In the genomic region with DNA sequence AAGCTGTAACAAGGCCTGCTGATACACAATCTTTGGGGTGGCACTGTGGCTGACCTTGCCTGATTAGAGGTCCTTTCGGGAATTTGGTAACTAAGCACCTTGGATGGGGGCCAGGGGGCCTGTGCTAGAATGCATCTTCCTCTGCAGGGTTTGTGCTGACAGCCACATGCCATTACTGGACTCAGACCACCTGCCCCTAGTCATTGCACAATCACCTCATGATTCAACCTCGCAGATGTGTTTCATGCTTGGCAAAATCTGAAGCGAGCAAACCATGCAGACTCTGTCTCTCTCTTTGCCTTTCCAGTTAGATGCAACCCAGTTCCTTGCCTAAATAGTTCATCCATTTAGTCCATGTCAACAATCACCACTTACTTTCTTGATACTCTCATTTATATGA, we compare ENCODE assay signal across 13 cellular contexts.
A peak's percentile ranks its signal among the peaks of the same experiment; 100 is the strongest.
DNase-seq lines count a peak whose midpoint lies in the region; ATAC-seq and TF ChIP-seq lines count a peak whose summit lies in the region.
"Had no signal": no experiment of that assay in that cellular context is flagged by ENCODE, and none has a peak within 500 bp of the region (broad histone marks: within the 10 kb centered on the region; RNA-seq: fewer than 3 reads in every experiment).

No MANE protein-coding gene starts in this region.

- H3K36me3 ChIP-seq in kidney epithelial cell (ENCODE audit: control insufficient read depth, insufficient read depth, low read length), result no peaks in the 10 kb centered on the region
- H3K36me3 ChIP-seq: right lobe of liver had no signal

- no peak for ATAC-seq in HG02981 (IDR thresholded peaks at IDR 0.05; ENCODE audit: unreplicated experiment)
- no peak for ATAC-seq in HG03039 (IDR thresholded peaks at IDR 0.05; ENCODE audit: unreplicated experiment)
- ATAC-seq: activated naive CD4-positive, alpha-beta T cell treated with anti-CD3 and anti-CD28 coated beads, Interleukin-2, amount 50 U/mL, for 72 hours had no signal

- no peaks in the 10 kb centered on the region for H3K36me3 Mint-ChIP-seq in type B pancreatic cell
- H3K36me3 Mint-ChIP-seq: activated naive CD4-positive, alpha-beta T cell treated with anti-CD3 and anti-CD28 coated beads, Interleukin-2, amount 50 U/mL, for 72 hours had no signal

- TF ChIP-seq CTCF in cardiac fibroblast (IDR thresholded peaks at IDR 0.05; ENCODE audit: low read depth, low read length), result no peak
- no peak for TF ChIP-seq CTCF in kidney epithelial cell (IDR thresholded peaks at IDR 0.05; ENCODE audit: insufficient read depth, low read length, poor library complexity, severe bottlenecking)
- no peak for TF ChIP-seq CTCF in type B pancreatic cell (conservative IDR thresholded peaks at IDR 0.05)

- H3K4me3 Mint-ChIP-seq in type B pancreatic cell, result no peak overlapping the region
- H3K4me3 Mint-ChIP-seq: B cell had no signal

- H3K27me3 ChIP-seq in kidney epithelial cell (ENCODE audit: control insufficient read depth, insufficient read depth, low read length), result no peaks in the 10 kb centered on the region
- H3K27me3 ChIP-seq: right lobe of liver had no signal

- peaks cover 5% of the 10 kb centered on the region for H3K4me1 Mint-ChIP-seq in type B pancreatic cell (ENCODE audit: unreplicated experiment)
- H3K4me1 Mint-ChIP-seq: B cell had no signal

- no peak overlapping the region for H3K4me3 ChIP-seq in cardiac fibroblast (replicated peaks in 1 of 2; ENCODE audit: low read depth in 2 of 2, low read length in 2 of 2)
- H3K4me3 ChIP-seq in kidney epithelial cell (ENCODE audit: low read depth, low read length), result no peak overlapping the region
- H3K4me3 ChIP-seq: right lobe of liver had no signal

- H3K27ac Mint-ChIP-seq in type B pancreatic cell, result no peak overlapping the region
- H3K27ac Mint-ChIP-seq: activated naive CD4-positive, alpha-beta T cell treated with anti-CD3 and anti-CD28 coated beads, Interleukin-2, amount 50 U/mL, for 72 hours; B cell had no signal

- peak; percentile 34 for DNase-seq in A172 (ENCODE audit: low spot score)
- DNase-seq in HT1080 (ENCODE audit: low read depth), result peak; percentile 56
- DNase-seq in cardiac fibroblast (ENCODE audit: low read depth in 2 of 2), result peak; percentile 83 to 87
- peak; percentile 74 for DNase-seq in kidney epithelial cell (ENCODE audit: low read depth)
- DNase-seq in activated CD4-positive, alpha-beta T cell treated with anti-CD3 and anti-CD28 coated beads for 1 hour, result no peak
- DNase-seq in type B pancreatic cell (ENCODE audit: extremely low spot score, unreplicated experiment), result no peak
- DNase-seq: hypothalamus, NCI-H1930, right lobe of liver had no signal

- H3K27me3 Mint-ChIP-seq in type B pancreatic cell, result no peaks in the 10 kb centered on the region

- H3K9me3 Mint-ChIP-seq in type B pancreatic cell, result peaks cover 3% of the 10 kb centered on the region

Comparison
In these comparisons a context has a peak if more than half of its experiments do, and no peak if none do; other contexts are left out.
1. DNase-seq: peak in A172 (single experiment), HT1080 (single experiment), cardiac fibroblast (2 of 2) and kidney epithelial cell (single experiment); none in activated CD4-positive, alpha-beta T cell treated with anti-CD3 and anti-CD28 coated beads for 1 hour (single experiment) and type B pancreatic cell (single experiment).